In the genomic region with DNA sequence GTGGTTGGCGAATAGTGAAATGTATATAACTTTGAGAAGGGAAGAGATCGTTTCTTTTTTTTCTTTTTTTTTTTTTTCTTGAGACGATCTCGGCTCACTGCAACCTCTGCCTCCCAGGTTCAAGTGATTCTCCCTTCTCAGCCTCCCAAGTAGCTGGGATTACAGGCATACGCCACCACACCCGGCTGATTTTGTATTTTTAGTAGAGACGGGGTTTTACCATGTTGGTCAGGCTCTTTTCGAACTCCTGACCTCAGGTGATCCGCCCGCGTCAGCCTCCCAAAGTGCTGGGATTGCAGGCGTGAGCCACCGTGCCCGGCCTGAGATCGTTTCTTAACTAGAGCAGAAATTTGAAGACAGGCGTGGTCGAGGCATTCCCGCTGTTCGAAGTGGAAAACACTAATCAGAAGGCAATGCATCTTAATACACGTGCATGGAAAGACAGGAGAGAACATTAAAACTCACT, we compare ENCODE assay signal across 1 cellular context.
TF ChIP-seq lines count a peak whose summit lies in the region.

No MANE protein-coding gene starts in this region.

TF ChIP-seq in GM12878, 131 proteins besides CTCF, POLR2A, EP300 and RAD21:
- TF ChIP-seq HDGF (IDR thresholded peaks at IDR 0.05) = 0 out of 2 replicates have a peak, but pooled peaks have one; percentile 65
- TF ChIP-seq, protein P1, sequence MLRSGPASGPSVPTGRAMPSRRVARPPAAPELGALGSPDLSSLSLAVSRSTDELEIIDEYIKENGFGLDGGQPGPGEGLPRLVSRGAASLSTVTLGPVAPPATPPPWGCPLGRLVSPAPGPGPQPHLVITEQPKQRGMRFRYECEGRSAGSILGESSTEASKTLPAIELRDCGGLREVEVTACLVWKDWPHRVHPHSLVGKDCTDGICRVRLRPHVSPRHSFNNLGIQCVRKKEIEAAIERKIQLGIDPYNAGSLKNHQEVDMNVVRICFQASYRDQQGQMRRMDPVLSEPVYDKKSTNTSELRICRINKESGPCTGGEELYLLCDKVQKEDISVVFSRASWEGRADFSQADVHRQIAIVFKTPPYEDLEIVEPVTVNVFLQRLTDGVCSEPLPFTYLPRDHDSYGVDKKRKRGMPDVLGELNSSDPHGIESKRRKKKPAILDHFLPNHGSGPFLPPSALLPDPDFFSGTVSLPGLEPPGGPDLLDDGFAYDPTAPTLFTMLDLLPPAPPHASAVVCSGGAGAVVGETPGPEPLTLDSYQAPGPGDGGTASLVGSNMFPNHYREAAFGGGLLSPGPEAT (IDR thresholded peaks at IDR 0.05; ENCODE audit: low read depth) = peak; percentile 59; the same call in 1 of the 2 replicates
